In the genomic region with DNA sequence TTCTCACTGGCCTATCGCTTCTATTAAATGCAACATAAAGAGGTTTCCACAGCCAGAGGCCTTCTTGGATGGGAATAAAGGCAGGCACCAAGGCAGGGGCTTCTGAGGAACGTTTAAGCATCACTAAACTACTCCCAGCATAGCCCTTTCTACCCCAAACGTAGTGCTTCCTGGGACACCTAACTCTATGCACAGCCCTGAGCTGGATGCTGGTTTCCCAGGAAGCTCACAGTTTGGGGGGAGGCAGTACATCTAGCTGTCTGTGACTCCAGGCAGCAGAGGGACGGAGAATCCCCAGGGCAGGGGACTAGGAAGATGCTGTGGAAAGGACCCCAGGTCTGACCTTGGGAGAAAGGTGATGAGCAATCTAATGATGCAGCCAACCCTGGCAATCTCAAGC, we compare ENCODE assay signal across 22 cellular contexts.
DNase-seq lines count a peak whose midpoint lies in the region; ATAC-seq and TF ChIP-seq lines count a peak whose summit lies in the region.
"Had no signal": no experiment of that assay in that cellular context is flagged by ENCODE, and none has a peak within 500 bp of the region (broad histone marks: within the 10 kb centered on the region; RNA-seq: fewer than 3 reads in every experiment).

No MANE protein-coding gene starts in this region.

- 0 out of 2 replicates have a peak overlapping the region, but pooled peaks have one; percentile 16 for H3K4me3 ChIP-seq in HUES48 (ENCODE audit: low read depth, low read length)
- H3K4me3 ChIP-seq: PC-9, SJSA1 had no signal

- H3K27me3 ChIP-seq in HUES48 (ENCODE audit: control insufficient read depth, insufficient read depth, low read length), result peaks cover 44% of the 10 kb centered on the region
- H3K27me3 ChIP-seq: SJSA1 had no signal

- H3K36me3 Mint-ChIP-seq in WTC11, result no peaks in the 10 kb centered on the region
- H3K36me3 Mint-ChIP-seq in natural killer cell, result peaks cover 17% of the 10 kb centered on the region

- TF ChIP-seq CTCF in WTC11 (IDR thresholded peaks at IDR 0.05) (no peak), natural killer cell (IDR thresholded peaks at IDR 0.05) (no peak)

- peaks cover 17% of the 10 kb centered on the region for H3K4me1 ChIP-seq in HUES48 (ENCODE audit: control insufficient read depth, insufficient read depth, low read length)
- H3K4me1 ChIP-seq: SJSA1 had no signal

- no peak for DNase-seq in WTC11 (ENCODE audit: low spot score)
- DNase-seq in islet precursor cell, result peak; percentile 28
- peak; percentile 1 for DNase-seq in retina
- no peak for DNase-seq in natural killer cell
- DNase-seq in HCEC 1CT, result no peak
- DNase-seq: C1 segment of cervical spinal cord; CD4-positive, alpha-beta memory T cell; COR-L47; GOT3; NCI-H1092; NCI-H1417 treated with DMSO at 0.1 percent for 48 hours; NCI-H1694 treated with DMSO at 0.1 percent for 48 hours; NCI-H2081; NCI-H526 treated with DMSO at 0.1 percent for 48 hours; Right ventricle myocardium superior; RPMI8226 had no signal

- H3K27ac Mint-ChIP-seq in WTC11 (no peak overlapping the region), natural killer cell (no peak overlapping the region)
- H3K27ac Mint-ChIP-seq: CD4-positive, alpha-beta memory T cell had no signal

- H3K27ac ChIP-seq in HUES48 (ENCODE audit: low read depth, low read length), result no peak overlapping the region
- H3K27ac ChIP-seq: HL-60, PC-9, SJSA1 had no signal

- H3K36me3 ChIP-seq in HUES48 (ENCODE audit: control insufficient read depth, insufficient read depth, low read length), result no peaks in the 10 kb centered on the region
- H3K36me3 ChIP-seq: SJSA1 had no signal

- H3K9me3 ChIP-seq in HUES48 (ENCODE audit: control insufficient read depth, insufficient read depth, low read length), result no peaks in the 10 kb centered on the region

- no peak overlapping the region for H3K9ac ChIP-seq in HUES48 (ENCODE audit: low read depth, low read length)

- H3K27me3 Mint-ChIP-seq in WTC11 (ENCODE audit: low read depth) (peaks cover 64% of the 10 kb centered on the region), natural killer cell (ENCODE audit: low read depth in 2 of 2) (peaks cover 20 to 38% of the 10 kb centered on the region in 2 donors)

- POLR2A ChIA-PET in WTC11 (lab: Charles Lee), result no interaction called here

- ATAC-seq in WTC11 (peak; percentile 18; the same call in 1 of the 2 replicates), natural killer cell (no peak), GM21723 (IDR thresholded peaks at IDR 0.05; ENCODE audit: unreplicated experiment) (no peak)
- ATAC-seq: HCT116 had no signal

- CTCF ChIA-PET in WTC11 (lab: Charles Lee), result interaction anchor here (0.7 to 1.5 kb wide), 4 partner anchors 23 to 417 kb away, joined by 3 to 5 read pairs (median 3); no protein-coding TSS in a partner anchor

- H3K4me3 Mint-ChIP-seq in WTC11 (no peak overlapping the region), natural killer cell (no peak overlapping the region)
- H3K4me3 Mint-ChIP-seq: CD4-positive, alpha-beta memory T cell had no signal

- peaks cover 19% of the 10 kb centered on the region for H3K4me1 Mint-ChIP-seq in WTC11
- no peaks in the 10 kb centered on the region for H3K4me1 Mint-ChIP-seq in natural killer cell

- H3K9me3 Mint-ChIP-seq in WTC11, result no peaks in the 10 kb centered on the region
- peaks cover 5 to 11% of the 10 kb centered on the region in 2 donors for H3K9me3 Mint-ChIP-seq in natural killer cell

- intact Hi-C loops in natural killer cell (cut with micrococcal nuclease), result no loop called here

TF ChIP-seq in WTC11, 78 proteins besides CTCF, POLR2A, EP300 and RAD21:
- TF ChIP-seq NFATC4 (CRISPR knock-in tag; IDR thresholded peaks at IDR 0.05) (no peak), TP53 (CRISPR knock-in tag; IDR thresholded peaks at IDR 0.05) (no peak), CREM (CRISPR knock-in tag; IDR thresholded peaks at IDR 0.05) (no peak), CREB1 (CRISPR knock-in tag; IDR thresholded peaks at IDR 0.05) (no peak)
- TF ChIP-seq, protein P1, sequence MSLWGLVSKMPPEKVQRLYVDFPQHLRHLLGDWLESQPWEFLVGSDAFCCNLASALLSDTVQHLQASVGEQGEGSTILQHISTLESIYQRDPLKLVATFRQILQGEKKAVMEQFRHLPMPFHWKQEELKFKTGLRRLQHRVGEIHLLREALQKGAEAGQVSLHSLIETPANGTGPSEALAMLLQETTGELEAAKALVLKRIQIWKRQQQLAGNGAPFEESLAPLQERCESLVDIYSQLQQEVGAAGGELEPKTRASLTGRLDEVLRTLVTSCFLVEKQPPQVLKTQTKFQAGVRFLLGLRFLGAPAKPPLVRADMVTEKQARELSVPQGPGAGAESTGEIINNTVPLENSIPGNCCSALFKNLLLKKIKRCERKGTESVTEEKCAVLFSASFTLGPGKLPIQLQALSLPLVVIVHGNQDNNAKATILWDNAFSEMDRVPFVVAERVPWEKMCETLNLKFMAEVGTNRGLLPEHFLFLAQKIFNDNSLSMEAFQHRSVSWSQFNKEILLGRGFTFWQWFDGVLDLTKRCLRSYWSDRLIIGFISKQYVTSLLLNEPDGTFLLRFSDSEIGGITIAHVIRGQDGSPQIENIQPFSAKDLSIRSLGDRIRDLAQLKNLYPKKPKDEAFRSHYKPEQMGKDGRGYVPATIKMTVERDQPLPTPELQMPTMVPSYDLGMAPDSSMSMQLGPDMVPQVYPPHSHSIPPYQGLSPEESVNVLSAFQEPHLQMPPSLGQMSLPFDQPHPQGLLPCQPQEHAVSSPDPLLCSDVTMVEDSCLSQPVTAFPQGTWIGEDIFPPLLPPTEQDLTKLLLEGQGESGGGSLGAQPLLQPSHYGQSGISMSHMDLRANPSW (CRISPR knock-in tag; conservative IDR thresholded peaks at IDR 0.05; ENCODE audit: low read depth), result no peak
- TF ChIP-seq, protein P2, sequence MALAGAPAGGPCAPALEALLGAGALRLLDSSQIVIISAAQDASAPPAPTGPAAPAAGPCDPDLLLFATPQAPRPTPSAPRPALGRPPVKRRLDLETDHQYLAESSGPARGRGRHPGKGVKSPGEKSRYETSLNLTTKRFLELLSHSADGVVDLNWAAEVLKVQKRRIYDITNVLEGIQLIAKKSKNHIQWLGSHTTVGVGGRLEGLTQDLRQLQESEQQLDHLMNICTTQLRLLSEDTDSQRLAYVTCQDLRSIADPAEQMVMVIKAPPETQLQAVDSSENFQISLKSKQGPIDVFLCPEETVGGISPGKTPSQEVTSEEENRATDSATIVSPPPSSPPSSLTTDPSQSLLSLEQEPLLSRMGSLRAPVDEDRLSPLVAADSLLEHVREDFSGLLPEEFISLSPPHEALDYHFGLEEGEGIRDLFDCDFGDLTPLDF (CRISPR knock-in tag; IDR thresholded peaks at IDR 0.05), result no peak

Comparison
In these comparisons a context has a peak if more than half of its experiments do, and no peak if none do; other contexts are left out.
1. DNase-seq: peak in islet precursor cell (single experiment) and retina (single experiment); none in WTC11 (single experiment), natural killer cell (single experiment) and HCEC 1CT (single experiment).